In the genomic region with DNA sequence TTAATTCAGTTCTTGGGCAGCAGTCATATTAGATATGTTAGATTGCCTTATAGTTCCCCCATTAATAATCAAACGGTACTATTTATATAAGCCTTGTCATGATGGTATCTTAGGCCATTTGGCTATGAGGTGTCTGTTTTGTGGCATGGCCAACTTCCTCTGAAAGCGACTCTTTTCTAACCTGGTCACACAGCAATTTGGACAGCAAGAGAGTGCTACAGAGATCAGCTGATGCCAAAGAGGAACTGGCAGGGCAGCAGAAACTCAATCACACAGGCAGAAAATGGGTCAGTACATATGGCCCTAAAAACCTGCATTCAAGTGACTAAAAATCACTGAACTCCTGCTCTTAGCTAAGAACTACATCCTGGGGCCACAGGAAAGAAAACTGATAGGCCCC, we compare ENCODE assay signal across 27 cellular contexts. TPM values are rescaled to one million over a fixed set of nuclear protein-coding genes. Genes with fewer than 3 reads are reported as not detected.
"Had no signal": no experiment of that assay in that cellular context is flagged by ENCODE, and none has a peak within 500 bp of the region (broad histone marks: within the 10 kb centered on the region; RNA-seq: fewer than 3 reads in every experiment).

No MANE protein-coding gene starts in this region.

- H3K9me3 ChIP-seq: breast epithelium, esophagus muscularis mucosa, left lung, lower lobe of right lung, mucosa of descending colon, right lobe of liver, vagina had no signal

- H3K27ac ChIP-seq: breast epithelium, esophagus muscularis mucosa, left lung, lower lobe of right lung, right lobe of liver, skin epidermis, vagina had no signal

- H3K4me3 ChIP-seq: breast epithelium, esophagus muscularis mucosa, left lung, lower lobe of right lung, mucosa of descending colon, right lobe of liver, skin epidermis, vagina had no signal

- H3K36me3 ChIP-seq: breast epithelium, esophagus muscularis mucosa, lower lobe of right lung, right lobe of liver, vagina had no signal

- H3K4me1 ChIP-seq: breast epithelium had no signal

- FAIRE-seq: colon, islet of Langerhans had no signal

- DNase-seq: activated CD4-positive, alpha-beta memory T cell treated with anti-CD3 and anti-CD28 coated beads for 36 hours; activated CD4-positive, alpha-beta T cell treated with anti-CD3 and anti-CD28 coated beads for 36 hours; activated CD4-positive, CD25-positive, alpha-beta regulatory T cell; activated naive CD8-positive, alpha-beta T cell treated with anti-CD3 and anti-CD28 coated beads, Interleukin-2, amount 50 U/mL, for 24 hours; activated T-cell treated with anti-CD3 and anti-CD28 coated beads, Interleukin-2, amount 50 U/mL, for 48 hours; central memory CD4-positive, alpha-beta T cell; dermis blood vessel endothelial cell; effector CD4-positive, alpha-beta T cell; foreskin melanocyte; glutamatergic neuron; left lung; lower lobe of right lung; mesendoderm; mucosa of descending colon; right lobe of liver; stimulated activated CD4-positive, alpha-beta T cell treated with anti-CD3 and anti-CD28 coated beads, Interleukin-12 subunit alpha, Interleukin-12 subunit beta, amount 100 ng/mL, for 4 hours; stimulated activated CD4-positive, alpha-beta T cell treated with anti-CD3 and anti-CD28 coated beads, Interleukin-4, amount 100 ng/mL, for 24 hours; stimulated activated naive CD8-positive, alpha-beta T cell treated with anti-CD3 and anti-CD28 coated beads, Interleukin-15, amount 100 ng/mL, for 72 hours; SW 1271; T1000 had no signal

- H3K27me3 ChIP-seq: breast epithelium, esophagus muscularis mucosa, left lung, right lobe of liver, vagina had no signal

RNA-seq across cellular contexts. Expression of gene HPDL, which starts 27.0 kb away (rescaled TPM):
- total RNA-seq: lower lobe of right lung, myocyte had no signal
